Comparison of ENCODE assay signal across 8 cellular contexts in genomic region chr12:752673-753400, GRCh38. TPM values are rescaled to one million over a fixed set of nuclear protein-coding genes. Genes with fewer than 3 reads are reported as not detected.
DNase-seq lines count a peak whose midpoint lies in the region; ATAC-seq, FAIRE-seq and TF ChIP-seq lines count a peak whose summit lies in the region.

No MANE protein-coding gene starts in this region.

- in situ Hi-C loops in GM12878 (cut with MboI), result loop anchor here (5.0 kb wide), 2 partner anchors 81 to 176 kb away; no protein-coding TSS in a partner anchor

- peak in 1 of 3 experiments; percentile 29; a peak in 1 of 6 replicates for TF ChIP-seq CTCF in GM12878 (IDR thresholded peaks at IDR 0.05 in 2 of 3, conservative IDR thresholded peaks at IDR 0.05 in 1 of 3; ENCODE audit: control insufficient read depth in 2 of 3, extremely low read depth in 1 of 3, insufficient read depth in 1 of 3, low read depth in 3 of 3, low read length in 3 of 3)

- H2AFZ ChIP-seq in GM12878 (ENCODE audit: control insufficient read depth, low read depth, low read length), result peak overlapping the region; percentile 63

- H3K4me3 ChIP-seq in SJCRH30, result peak overlapping the region; percentile 92
- H3K4me3 ChIP-seq in GM12878, result peak overlapping the region; percentile 94
- H3K4me3 ChIP-seq in iPS-11a (ENCODE audit: low read depth, low read length), result peak overlapping the region; percentile 75
- H3K4me3 ChIP-seq in skin epidermis, result peak overlapping the region; percentile 57 to 91 (median 90)

- TF ChIP-seq RAD21 in GM12878 (IDR thresholded peaks at IDR 0.05; ENCODE audit: insufficient read depth, low read depth, low read length), result no peak

- peaks cover 10% of the 10 kb centered on the region; the same call in 1 of the 2 replicates for H3K36me3 ChIP-seq in SJCRH30
- H3K36me3 ChIP-seq in GM12878 (ENCODE audit: control insufficient read depth in 2 of 2, insufficient read depth in 2 of 2, low read length in 1 of 2), result no peaks in the 10 kb centered on the region; a peak in 2 of 4 replicates

- ATAC-seq in HG03064 (IDR thresholded peaks at IDR 0.05; ENCODE audit: low read depth, unreplicated experiment), result peak; percentile 27
- ATAC-seq in GM12878, result peak; percentile 38

- peak; percentile 31 for TF ChIP-seq POLR2A in GM18526 (IDR thresholded peaks at IDR 0.05; ENCODE audit: extremely low read depth, insufficient read length)
- TF ChIP-seq POLR2A in GM12878 (IDR thresholded peaks at IDR 0.05; ENCODE audit: low read depth, low read length), result peak; percentile 57

- TF ChIP-seq EP300 in GM12878 (IDR thresholded peaks at IDR 0.05; ENCODE audit: borderline replicate concordance in 1 of 2, control insufficient read depth in 1 of 2, low read depth in 2 of 2, low read length in 2 of 2), result no peak

- RAD21 ChIA-PET in GM12878 (lab: Charles Lee; ENCODE audit: unreplicated experiment), result interaction anchor here (0.7 to 9.6 kb wide), 14 partner anchors 8 to 196 kb away, joined by 3 to 396 read pairs (median 29); partner anchors contain the start of gene RAD52

- CTCF ChIA-PET in GM12878 (lab: Yijun Ruan, JAX), result interaction anchor here (1.2 to 6.5 kb wide), 7 partner anchors 8 to 177 kb away, joined by 4 to 123 read pairs (median 46); no protein-coding TSS in a partner anchor

- intact Hi-C loops in GM12878 (cut with micrococcal nuclease; ENCODE audit: unreplicated experiment), result no loop called here

- DNase-seq in Ammon's horn (ENCODE audit: low spot score) (peak; percentile 47), SJCRH30 (peak; percentile 50 to 61), GM12878 (ENCODE audit: low read depth, low spot score) (no peak), medulla oblongata (ENCODE audit: extremely low spot score) (no peak)

- no peak for FAIRE-seq in GM12878 (lab: Jason Lieb, UNC)

- peak overlapping the region; percentile 82 for H3K27ac ChIP-seq in SJCRH30
- H3K27ac ChIP-seq in GM12878 (ENCODE audit: control insufficient read depth, insufficient read depth), result peak overlapping the region; percentile 85
- H3K27ac ChIP-seq in skin epidermis, result peak overlapping the region; percentile 91 to 99 (median 98)

- peaks cover 7% of the 10 kb centered on the region for H4K20me1 ChIP-seq in GM12878 (ENCODE audit: control insufficient read depth, insufficient read depth)

- SMC1A ChIA-PET in GM12878 (lab: Charles Lee; ENCODE audit: uncharacterized antibody, unreplicated experiment), result interaction anchor here (0.8 to 5.0 kb wide), 12 partner anchors 8 to 177 kb away, joined by 3 to 87 read pairs (median 28); no protein-coding TSS in a partner anchor

- POLR2A ChIA-PET in GM12878 (lab: Charles Lee), result interaction anchor here (0.6 to 6.7 kb wide), 9 partner anchors 31 to 177 kb away, joined by 3 to 72 read pairs (median 9); no protein-coding TSS in a partner anchor

- H3K4me1 ChIP-seq in SJCRH30 (peaks cover 14% of the 10 kb centered on the region), GM12878 (ENCODE audit: control insufficient read depth, insufficient read depth, low read length) (no peaks in the 10 kb centered on the region; the same call in 1 of the 2 replicates)

- no TSS peak for BruUV-seq in GM12878 (replicated peaks; lab: Mats Ljungman, UMichigan)

- peaks cover 71% of the 10 kb centered on the region for H3K79me2 ChIP-seq in GM12878 (ENCODE audit: control insufficient read depth, insufficient read depth, low read length)

- WGBS in GM12878 (ENCODE audit: insufficient coverage, insufficient replicate concordance, low lambda C conversion rate, missing lambda C conversion rate), result under 1% methylated on average over 64 of the region's 86 CpGs

- H3K27me3 ChIP-seq in SJCRH30 (no peaks in the 10 kb centered on the region), GM12878 (replicated peaks in 1 of 2; ENCODE audit: control insufficient read depth in 2 of 2, insufficient read depth in 2 of 2, low read length in 1 of 2) (no peaks in the 10 kb centered on the region)

- H3K9me3 ChIP-seq in SJCRH30 (replicated peaks), result no peaks in the 10 kb centered on the region
- H3K9me3 ChIP-seq in GM12878 (replicated peaks; ENCODE audit: control insufficient read depth, insufficient read depth, low read length), result no peaks in the 10 kb centered on the region

- H3K9ac ChIP-seq in GM12878 (ENCODE audit: control insufficient read depth, insufficient read depth, low read length), result peak overlapping the region; percentile 79

- peak overlapping the region; percentile 78; the same call in 1 of the 2 replicates for H3K4me2 ChIP-seq in GM12878 (ENCODE audit: control insufficient read depth, insufficient read depth)

TF ChIP-seq in GM12878, 131 proteins besides CTCF, POLR2A, EP300 and RAD21 (continues in another document):
- TF ChIP-seq TCF12 (IDR thresholded peaks at IDR 0.05; ENCODE audit: low read depth, low read length) (no peak), ZNF687 (IDR thresholded peaks at IDR 0.05) (0 out of 2 replicates have a peak, but pooled peaks have one; percentile 43), DPF2 (IDR thresholded peaks at IDR 0.05) (peak; percentile 87), GATAD2B (conservative IDR thresholded peaks at IDR 0.05; ENCODE audit: low read depth) (peak; percentile 87), RB1 (IDR thresholded peaks at IDR 0.05; ENCODE audit: borderline replicate concordance) (peak; percentile 24; the same call in 1 of the 2 replicates), HCFC1 (IDR thresholded peaks at IDR 0.05; ENCODE audit: low read length) (no peak), BHLHE40 (IDR thresholded peaks at IDR 0.05; ENCODE audit: borderline replicate concordance in 1 of 2, low read depth in 2 of 2, low read length in 1 of 2) (peak; percentile 71 to 95; a peak in 3 of 4 replicates), NKRF (conservative IDR thresholded peaks at IDR 0.05) (0 out of 2 replicates have a peak, but pooled peaks have one; percentile 55)

RNA-seq across cellular contexts. Expression of gene WNK1, which starts 0.5 kb away (rescaled TPM):
- 83.3 and 88.8 TPM in 2 replicates for total RNA-seq in SJCRH30 (2014; rRNA removed; shearing (Covaris generic))
- total RNA-seq in GM12878 (2013; cell fraction: nucleolus; rRNA removed), result 576 and 584 TPM in 2 replicates
- total RNA-seq in GM12878 (2014; rRNA removed) (62.5 and 68.7 TPM in 2 replicates), GM12878 (2014; rRNA removed; fragmentation: Illumina TruSeq; extraction: Trizol) (82.2 and 95.0 TPM in 2 replicates), GM12878 (2021) (151 and 162 TPM in 2 replicates)
- 43.7 TPM for polyA plus RNA-seq in GM12878 (2011; ENCODE audit: low read depth)
- polyA plus RNA-seq in GM12878 (2011; rRNA removed) (69.4 and 112 TPM in 2 replicates), GM12878 (2014; fragmentation: Illumina TruSeq; extraction: Trizol) (142 and 143 TPM in 2 replicates), GM12878 (2014; fragmentation: Nextera tagmentation; extraction: Ambion mirVana) (10 to 100 TPM in 1 of 2 experiments, 1 to 10 TPM in 1; 9.6 to 23.8 TPM), GM12878 (2014; rRNA removed) (92.4 and 96.0 TPM in 2 replicates), GM12878 (2016; fragmentation: Nextera tagmentation; extraction: Ambion mirVana) (10 to 100 TPM; 56.4 to 90.9 TPM)
- polyA plus RNA-seq in GM12878 (2011; cell fraction: cytosol; rRNA removed), result 154 and 156 TPM in 2 replicates
- polyA plus RNA-seq in GM12878 (2011; cell fraction: nucleus; rRNA removed), result 129 and 167 TPM in 2 replicates
- polyA plus RNA-seq in GM12878 (2012), result 63.7 and 89.3 TPM in 2 replicates
- polyA minus RNA-seq in GM12878 (2011; rRNA and poly(A)+ RNA removed), result 462 and 496 TPM in 2 replicates
- polyA minus RNA-seq in GM12878 (2011; cell fraction: cytosol; rRNA and poly(A)+ RNA removed), result 260 and 293 TPM in 2 replicates
- polyA minus RNA-seq in GM12878 (2011; cell fraction: nucleus; rRNA and poly(A)+ RNA removed), result 313 and 456 TPM in 2 replicates

Comparison
In these comparisons a context has a peak if more than half of its experiments do, and no peak if none do; other contexts are left out.
1. DNase-seq: peak in Ammon's horn (single experiment) and SJCRH30 (2 of 2); none in GM12878 (single experiment) and medulla oblongata (single experiment).
2. Peak in every context shown above with its lines, with median percentiles within 50 percentile points of each other: H3K27ac ChIP-seq and H3K4me3 ChIP-seq.